ENCODE assay signal across 1 cellular context in genomic region chr20:33401042-33401921, GRCh38.
TF ChIP-seq lines count a peak whose summit lies in the region.

CDK5RAP1 (minus strand) TSS chr20:33401519; CDS start chr20:33397064, 4,455 bp downstream.

TF ChIP-seq in K562, 482 proteins besides CTCF, POLR2A, EP300 and RAD21 (continued from another document and continues in another):
- no peak for TF ChIP-seq ZNF217 (CRISPR knock-in tag; IDR thresholded peaks at IDR 0.05)
- peak; percentile 57 for TF ChIP-seq GTF2E2 (tag; IDR thresholded peaks at IDR 0.05)
- 0 out of 2 replicates have a peak, but pooled peaks have one; percentile 56 for TF ChIP-seq RHOXF2B (CRISPR knock-in tag; conservative IDR thresholded peaks at IDR 0.05)
- TF ChIP-seq VEZF1 (CRISPR knock-in tag; IDR thresholded peaks at IDR 0.05) = peak; percentile 57
- TF ChIP-seq ADNP (tag; IDR thresholded peaks at IDR 0.05) = peak; percentile 57; the same call in 1 of the 2 replicates
- peak; percentile 17 for TF ChIP-seq CCNT2 (IDR thresholded peaks at IDR 0.05; ENCODE audit: borderline replicate concordance, extremely low read depth, insufficient read length, low read depth, low read length)
- TF ChIP-seq MYNN (IDR thresholded peaks at IDR 0.05) = 0 out of 2 replicates have a peak, but pooled peaks have one; percentile 29
- TF ChIP-seq MYNN (CRISPR knock-in tag; IDR thresholded peaks at IDR 0.05) = no peak
- peak; percentile 92 for TF ChIP-seq NEUROD1 (IDR thresholded peaks at IDR 0.05; ENCODE audit: borderline replicate concordance, low read depth, low read length, partially characterized antibody)
- TF ChIP-seq FOXP4 (CRISPR knock-in tag; IDR thresholded peaks at IDR 0.05; ENCODE audit: borderline replicate concordance) = 0 out of 2 replicates have a peak, but pooled peaks have one; percentile 42
- no peak for TF ChIP-seq ZNF282 (CRISPR knock-in tag; IDR thresholded peaks at IDR 0.05)
- no peak for TF ChIP-seq NUFIP1 (IDR thresholded peaks at IDR 0.05; ENCODE audit: partially characterized antibody)
- peak; percentile 46; the same call in 1 of the 2 replicates for TF ChIP-seq KLF13 (tag; IDR thresholded peaks at IDR 0.05; ENCODE audit: borderline replicate concordance, low read depth)
- TF ChIP-seq ATF1 (CRISPR knock-in tag; IDR thresholded peaks at IDR 0.05) = no peak
- TF ChIP-seq ATF1 (tag; IDR thresholded peaks at IDR 0.05) = peak; percentile 82
- 0 out of 2 replicates have a peak, but pooled peaks have one; percentile 4 for TF ChIP-seq BHLHE40 (IDR thresholded peaks at IDR 0.05; ENCODE audit: low read length)
- TF ChIP-seq E2F4 (CRISPR knock-in tag; IDR thresholded peaks at IDR 0.05; ENCODE audit: low read depth) = 0 out of 2 replicates have a peak, but pooled peaks have one; percentile 64
- TF ChIP-seq TCFL5 (CRISPR knock-in tag; conservative IDR thresholded peaks at IDR 0.05) = no peak
- 0 out of 2 replicates have a peak, but pooled peaks have one; percentile 85 for TF ChIP-seq STAT6 (CRISPR knock-in tag; IDR thresholded peaks at IDR 0.05)
- TF ChIP-seq TAF9B (IDR thresholded peaks at IDR 0.05; ENCODE audit: partially characterized antibody) = peak; percentile 89
- no peak for TF ChIP-seq SRF (CRISPR knock-in tag; IDR thresholded peaks at IDR 0.05)
- peak; percentile 95; the same call in 1 of the 2 replicates for TF ChIP-seq KAT7 (CRISPR knock-in tag; IDR thresholded peaks at IDR 0.05; ENCODE audit: borderline replicate concordance)
- TF ChIP-seq ZNF764 (CRISPR knock-in tag; IDR thresholded peaks at IDR 0.05; ENCODE audit: low read depth) = 0 out of 2 replicates have a peak, but pooled peaks have one; percentile 20
- TF ChIP-seq GTF2A2 (tag; IDR thresholded peaks at IDR 0.05) = peak; percentile 45; the same call in 1 of the 2 replicates
- no peak for TF ChIP-seq ZNF740 (CRISPR knock-in tag; IDR thresholded peaks at IDR 0.05)
- peak in 1 of 2 experiments; percentile 28; a peak in 1 of 4 replicates for TF ChIP-seq ZNF740 (tag; IDR thresholded peaks at IDR 0.05)
- TF ChIP-seq RBFOX2 (IDR thresholded peaks at IDR 0.05; ENCODE audit: low read depth, low read length) = peak; percentile 88
- TF ChIP-seq SMC3 (conservative IDR thresholded peaks at IDR 0.05; ENCODE audit: insufficient read depth, low read depth, low read length) = 0 out of 2 replicates have a peak, but pooled peaks have one; percentile 20
- TF ChIP-seq PML (IDR thresholded peaks at IDR 0.05; ENCODE audit: low read length) = peak; percentile 71
- 0 out of 2 replicates have a peak, but pooled peaks have one; percentile 45 for TF ChIP-seq MEF2A (IDR thresholded peaks at IDR 0.05; ENCODE audit: control insufficient read depth, low read depth, low read length)
- peak; percentile 40 for TF ChIP-seq RBM22 (IDR thresholded peaks at IDR 0.05; ENCODE audit: low read depth, low read length, poor library complexity, severe bottlenecking)
- TF ChIP-seq ZNF431 (CRISPR knock-in tag; IDR thresholded peaks at IDR 0.05) = peak; percentile 30; the same call in 1 of the 2 replicates
- peak; percentile 44 for TF ChIP-seq SOX6 (IDR thresholded peaks at IDR 0.05)
- no peak for TF ChIP-seq ILK (tag; IDR thresholded peaks at IDR 0.05; ENCODE audit: borderline replicate concordance, low read depth)
- TF ChIP-seq CREB1 (IDR thresholded peaks at IDR 0.05) = peak; percentile 64; the same call in 1 of the 2 replicates
- TF ChIP-seq CREB1 (CRISPR knock-in tag; IDR thresholded peaks at IDR 0.05) = peak; percentile 72
- peak in 1 of 2 experiments; percentile 27; a peak in 1 of 4 replicates for TF ChIP-seq TBL1XR1 (IDR thresholded peaks at IDR 0.05; ENCODE audit: low read length in 2 of 2)
- peak; percentile 31; the same call in 1 of the 2 replicates for TF ChIP-seq SREBF1 (IDR thresholded peaks at IDR 0.05; ENCODE audit: borderline replicate concordance, low read depth, low read length)
- TF ChIP-seq FOXK2 (conservative IDR thresholded peaks at IDR 0.05 in 1 of 2, IDR thresholded peaks at IDR 0.05 in 1 of 2; ENCODE audit: low read depth in 2 of 2) = peak; percentile 86 to 87
- peak; percentile 89 for TF ChIP-seq HCFC1 (IDR thresholded peaks at IDR 0.05; ENCODE audit: low read depth, low read length)
- TF ChIP-seq E2F8 (IDR thresholded peaks at IDR 0.05; ENCODE audit: low read depth, partially characterized antibody) = peak; percentile 92
- TF ChIP-seq YY1 (IDR thresholded peaks at IDR 0.05; ENCODE audit: borderline replicate concordance in 1 of 3, control insufficient read depth in 1 of 3, extremely low read depth in 1 of 3, insufficient read depth in 3 of 3, insufficient read length in 1 of 3, insufficient replicate concordance in 2 of 3, low read depth in 1 of 3, low read length in 2 of 3) = peak; percentile 11 to 82 (median 66)
- peak; percentile 28; the same call in 1 of the 2 replicates for TF ChIP-seq ARID1B (IDR thresholded peaks at IDR 0.05)
- no peak for TF ChIP-seq ZNF224 (CRISPR knock-in tag; IDR thresholded peaks at IDR 0.05)
- no peak for TF ChIP-seq RFX1 (IDR thresholded peaks at IDR 0.05)
- TF ChIP-seq SRSF1 (IDR thresholded peaks at IDR 0.05; ENCODE audit: low read depth, low read length) = no peak
- 0 out of 2 replicates have a peak, but pooled peaks have one; percentile 46 for TF ChIP-seq ZNF589 (CRISPR knock-in tag; IDR thresholded peaks at IDR 0.05; ENCODE audit: low read depth)
- TF ChIP-seq TRIM24 (IDR thresholded peaks at IDR 0.05) = peak in 1 of 2 experiments; percentile 100; a peak in 2 of 4 replicates
- no peak for TF ChIP-seq RBM34 (IDR thresholded peaks at IDR 0.05; ENCODE audit: borderline replicate concordance, insufficient read depth, low read length)
- TF ChIP-seq REST (CRISPR knock-in tag; IDR thresholded peaks at IDR 0.05; ENCODE audit: low read depth) = peak; percentile 84
- TF ChIP-seq POLR2G (IDR thresholded peaks at IDR 0.05; ENCODE audit: low read depth, low read length) = peak; percentile 88
- TF ChIP-seq FOXM1 (IDR thresholded peaks at IDR 0.05; ENCODE audit: low read depth) = no peak
- peak; percentile 75; the same call in 1 of the 2 replicates for TF ChIP-seq FOXM1 (CRISPR knock-in tag; IDR thresholded peaks at IDR 0.05; ENCODE audit: low read depth)
